In the genomic region with DNA sequence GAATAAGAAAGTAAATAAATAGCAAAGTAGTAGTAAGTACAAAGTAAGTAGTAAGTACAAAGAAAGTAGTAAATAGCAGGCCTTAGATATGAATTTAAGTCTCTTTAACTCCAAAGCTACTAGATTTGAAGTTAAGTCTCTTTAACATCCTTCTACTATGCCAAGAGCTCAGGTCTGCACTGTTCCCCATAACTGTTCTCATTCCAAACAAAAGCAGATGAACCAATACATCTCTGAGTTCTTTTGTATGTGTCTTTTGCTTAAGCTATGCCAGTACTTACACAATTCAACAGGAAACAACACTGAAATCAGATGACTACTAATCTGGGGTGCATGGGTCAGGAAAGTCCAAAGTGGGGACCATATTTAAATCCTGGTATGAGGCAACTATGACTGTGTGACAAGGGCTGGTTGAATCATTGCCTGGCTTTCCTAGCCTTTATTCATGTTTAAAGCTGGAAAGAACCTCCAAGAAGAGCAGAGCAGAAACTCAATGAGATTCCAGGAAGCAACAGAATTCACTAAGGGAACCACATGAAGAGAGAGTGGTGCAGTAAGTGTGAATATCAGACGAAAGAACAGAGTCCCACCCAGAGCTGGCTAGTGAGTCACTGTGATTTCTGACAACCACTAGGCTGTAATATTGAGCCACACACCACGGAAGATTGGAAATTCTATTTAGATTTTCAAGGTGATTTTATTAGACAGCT, we compare ENCODE assay signal across 2 cellular contexts.
TF ChIP-seq lines count a peak whose summit lies in the region.

No MANE protein-coding gene starts in this region.

TF ChIP-seq in IMR-90, 13 proteins besides CTCF, POLR2A, EP300 and RAD21:
- TF ChIP-seq MXI1 (IDR thresholded peaks at IDR 0.05; ENCODE audit: borderline replicate concordance, low read depth, low read length) (no peak), CEBPB (IDR thresholded peaks at IDR 0.05; ENCODE audit: low read depth, low read length) (peak; percentile 54), SMC3 (IDR thresholded peaks at IDR 0.05; ENCODE audit: low read depth, low read length) (peak; percentile 27; the same call in 1 of the 2 replicates), CHD1 (IDR thresholded peaks at IDR 0.05; ENCODE audit: low read depth, low read length) (no peak)
TF ChIP-seq in IMR-90: peak in this region for 2.

TF ChIP-seq in H1, 55 proteins besides CTCF, POLR2A, EP300 and RAD21:
- TF ChIP-seq SP4 (IDR thresholded peaks at IDR 0.05; ENCODE audit: low read length): no peak
- TF ChIP-seq JUND (IDR thresholded peaks at IDR 0.05; ENCODE audit: low read length): no peak
- TF ChIP-seq EGR1 (IDR thresholded peaks at IDR 0.05; ENCODE audit: borderline replicate concordance, low read depth, low read length): no peak
- no peak for TF ChIP-seq TCF12 (IDR thresholded peaks at IDR 0.05; ENCODE audit: low read depth, low read length)
- TF ChIP-seq HDAC2 (IDR thresholded peaks at IDR 0.05; ENCODE audit: borderline replicate concordance in 1 of 2, low read depth in 2 of 2, low read length in 2 of 2): no peak
- no peak for TF ChIP-seq KDM5A (IDR thresholded peaks at IDR 0.05; ENCODE audit: low read length)
- TF ChIP-seq ZNF274 (IDR thresholded peaks at IDR 0.05; ENCODE audit: borderline replicate concordance, extremely low read depth, low read length): no peak
- TF ChIP-seq CREB1 (IDR thresholded peaks at IDR 0.05): no peak
- TF ChIP-seq SRF (IDR thresholded peaks at IDR 0.05; ENCODE audit: low read depth, low read length): no peak
- TF ChIP-seq PHF8 (conservative IDR thresholded peaks at IDR 0.05; ENCODE audit: low read depth, low read length): no peak
- no peak for TF ChIP-seq TBP (IDR thresholded peaks at IDR 0.05; ENCODE audit: low read depth, low read length)
- TF ChIP-seq MAFK (IDR thresholded peaks at IDR 0.05; ENCODE audit: low read depth, low read length): no peak
- TF ChIP-seq POLR2AphosphoS5 (IDR thresholded peaks at IDR 0.05; ENCODE audit: low read depth, low read length): no peak
- TF ChIP-seq BRCA1 (IDR thresholded peaks at IDR 0.05; ENCODE audit: low read depth, low read length): no peak
- no peak for TF ChIP-seq CBX8 (IDR thresholded peaks at IDR 0.05; ENCODE audit: borderline replicate concordance, low read depth, low read length)
- no peak for TF ChIP-seq KDM1A (IDR thresholded peaks at IDR 0.05; ENCODE audit: borderline replicate concordance, low read length)
